In the genomic region with DNA sequence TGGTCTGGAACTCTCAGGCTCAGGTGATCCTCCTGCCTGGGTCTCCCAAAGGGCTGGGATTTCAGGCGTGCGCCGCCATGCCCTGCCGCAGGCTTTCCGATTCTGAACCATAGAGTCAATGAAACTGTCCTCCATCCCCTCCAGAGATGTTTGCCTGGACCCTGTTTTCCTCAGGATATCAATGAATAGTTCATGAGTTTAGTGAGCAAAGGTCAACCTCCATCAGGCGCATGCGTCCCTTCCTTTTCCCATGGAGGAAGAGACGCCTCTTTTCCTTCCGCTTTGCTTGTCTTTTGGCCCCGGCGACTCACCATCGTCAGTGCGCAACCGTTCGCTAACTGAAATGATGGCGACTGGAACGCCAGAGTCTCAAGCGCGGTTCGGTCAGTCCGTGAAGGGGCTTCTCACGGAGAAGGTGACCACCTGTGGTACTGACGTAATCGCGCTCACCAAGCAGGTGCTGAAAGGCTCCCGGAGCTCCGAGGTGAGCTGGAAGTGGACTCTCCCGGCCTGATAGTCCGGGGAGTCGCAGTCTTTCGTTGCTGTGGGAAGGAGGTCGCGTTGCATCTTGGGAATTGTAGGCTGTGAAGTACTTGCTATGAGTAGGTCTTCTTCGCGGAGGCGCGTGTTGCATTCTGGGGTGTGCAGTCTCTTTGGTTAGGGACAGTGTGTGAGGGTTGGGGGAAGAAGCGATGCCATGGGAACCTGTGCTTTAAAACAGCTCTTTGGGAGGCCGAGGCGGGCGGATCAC, we compare ENCODE assay signal across 1 cellular context.
TF ChIP-seq lines count a peak whose summit lies in the region.

A gene with protein sequence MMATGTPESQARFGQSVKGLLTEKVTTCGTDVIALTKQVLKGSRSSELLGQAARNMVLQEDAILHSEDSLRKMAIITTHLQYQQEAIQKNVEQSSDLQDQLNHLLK (plus strand): TSS at position 316 of the 751 bp plus-strand sequence. CDS start 28 bp downstream, at position 344.

TF ChIP-seq in HEK293, 187 proteins besides CTCF, POLR2A, EP300 and RAD21 (continued from another document):
- TF ChIP-seq ZNF148 (tag by site-specific recombination; IDR thresholded peaks at IDR 0.05; ENCODE audit: borderline replicate concordance) (no peak), SCRT2 (tag by site-specific recombination; IDR thresholded peaks at IDR 0.05) (peak; percentile 90), ZNF704 (tag by site-specific recombination; IDR thresholded peaks at IDR 0.05) (no peak), ZNF626 (tag by site-specific recombination; IDR thresholded peaks at IDR 0.05) (no peak), SP7 (tag by site-specific recombination; IDR thresholded peaks at IDR 0.05) (peak; percentile 95), SALL2 (tag by site-specific recombination; IDR thresholded peaks at IDR 0.05; ENCODE audit: borderline replicate concordance) (no peak), ZNF792 (tag by site-specific recombination; IDR thresholded peaks at IDR 0.05) (no peak), ZNF174 (tag by site-specific recombination; IDR thresholded peaks at IDR 0.05) (no peak), ZSCAN4 (tag by site-specific recombination; IDR thresholded peaks at IDR 0.05) (peak; percentile 37), ZNF433 (tag by site-specific recombination; IDR thresholded peaks at IDR 0.05; ENCODE audit: low read depth) (no peak)
- TF ChIP-seq, protein P1, sequence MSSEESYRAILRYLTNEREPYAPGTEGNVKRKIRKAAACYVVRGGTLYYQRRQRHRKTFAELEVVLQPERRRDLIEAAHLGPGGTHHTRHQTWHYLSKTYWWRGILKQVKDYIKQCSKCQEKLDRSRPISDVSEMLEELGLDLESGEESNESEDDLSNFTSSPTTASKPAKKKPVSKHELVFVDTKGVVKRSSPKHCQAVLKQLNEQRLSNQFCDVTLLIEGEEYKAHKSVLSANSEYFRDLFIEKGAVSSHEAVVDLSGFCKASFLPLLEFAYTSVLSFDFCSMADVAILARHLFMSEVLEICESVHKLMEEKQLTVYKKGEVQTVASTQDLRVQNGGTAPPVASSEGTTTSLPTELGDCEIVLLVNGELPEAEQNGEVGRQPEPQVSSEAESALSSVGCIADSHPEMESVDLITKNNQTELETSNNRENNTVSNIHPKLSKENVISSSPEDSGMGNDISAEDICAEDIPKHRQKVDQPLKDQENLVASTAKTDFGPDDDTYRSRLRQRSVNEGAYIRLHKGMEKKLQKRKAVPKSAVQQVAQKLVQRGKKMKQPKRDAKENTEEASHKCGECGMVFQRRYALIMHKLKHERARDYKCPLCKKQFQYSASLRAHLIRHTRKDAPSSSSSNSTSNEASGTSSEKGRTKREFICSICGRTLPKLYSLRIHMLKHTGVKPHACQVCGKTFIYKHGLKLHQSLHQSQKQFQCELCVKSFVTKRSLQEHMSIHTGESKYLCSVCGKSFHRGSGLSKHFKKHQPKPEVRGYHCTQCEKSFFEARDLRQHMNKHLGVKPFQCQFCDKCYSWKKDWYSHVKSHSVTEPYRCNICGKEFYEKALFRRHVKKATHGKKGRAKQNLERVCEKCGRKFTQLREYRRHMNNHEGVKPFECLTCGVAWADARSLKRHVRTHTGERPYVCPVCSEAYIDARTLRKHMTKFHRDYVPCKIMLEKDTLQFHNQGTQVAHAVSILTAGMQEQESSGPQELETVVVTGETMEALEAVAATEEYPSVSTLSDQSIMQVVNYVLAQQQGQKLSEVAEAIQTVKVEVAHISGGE (tag by site-specific recombination; conservative IDR thresholded peaks at IDR 0.05; ENCODE audit: low read depth): peak; percentile 84
TF ChIP-seq in HEK293: peak in this region for 59.
